In the genomic region with DNA sequence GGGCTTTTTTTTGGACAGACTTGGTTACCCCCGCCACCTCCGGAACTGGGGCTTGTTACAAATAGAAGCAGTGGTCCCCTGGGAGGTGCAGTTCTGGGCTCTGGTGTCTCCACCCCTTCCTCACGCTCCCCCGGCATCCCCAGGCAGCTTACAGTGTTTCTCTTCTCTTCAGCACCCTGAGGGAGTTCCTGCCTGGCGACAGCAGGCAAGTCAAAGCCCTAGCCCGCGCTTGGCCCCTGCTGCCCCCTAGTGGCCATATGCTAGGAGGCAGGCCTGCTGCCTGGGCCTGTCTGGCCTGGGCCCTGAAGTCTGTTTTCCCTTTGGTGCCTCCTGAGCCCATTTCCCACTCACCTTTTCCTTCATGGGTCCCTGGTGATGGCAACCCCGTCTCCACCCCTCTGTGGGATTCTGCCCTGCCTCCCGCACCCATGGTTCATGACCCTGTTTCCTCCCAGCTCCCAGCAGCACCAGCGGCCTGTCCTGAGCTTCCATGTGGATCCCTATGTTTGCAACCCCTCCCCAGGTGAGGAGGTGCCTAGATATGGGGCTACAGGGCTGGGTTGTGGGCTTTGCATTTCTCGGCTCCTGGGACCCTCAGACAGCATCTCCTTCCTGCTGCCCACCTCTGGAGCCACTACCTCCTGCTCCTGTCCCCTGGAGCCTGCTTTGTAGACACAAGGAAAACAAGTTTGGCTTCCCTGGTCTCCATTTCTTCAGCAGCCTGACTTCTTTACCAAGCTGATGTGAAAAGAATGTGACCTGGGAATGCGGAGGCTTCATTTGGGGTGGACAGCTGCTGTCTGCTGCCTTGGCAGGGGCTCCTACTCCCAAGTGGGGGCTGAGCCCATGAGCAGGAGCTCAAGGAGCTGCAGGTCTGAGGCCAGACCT, we compare ENCODE assay signal across 1 cellular context.
A peak's percentile ranks its signal among the peaks of the same experiment; 100 is the strongest.
TF ChIP-seq lines count a peak whose summit lies in the region.

No MANE protein-coding gene starts in this region.

TF ChIP-seq in GM12878, 131 proteins besides CTCF, POLR2A, EP300 and RAD21 (continued from another document and continues in another):
- TF ChIP-seq, protein P1, sequence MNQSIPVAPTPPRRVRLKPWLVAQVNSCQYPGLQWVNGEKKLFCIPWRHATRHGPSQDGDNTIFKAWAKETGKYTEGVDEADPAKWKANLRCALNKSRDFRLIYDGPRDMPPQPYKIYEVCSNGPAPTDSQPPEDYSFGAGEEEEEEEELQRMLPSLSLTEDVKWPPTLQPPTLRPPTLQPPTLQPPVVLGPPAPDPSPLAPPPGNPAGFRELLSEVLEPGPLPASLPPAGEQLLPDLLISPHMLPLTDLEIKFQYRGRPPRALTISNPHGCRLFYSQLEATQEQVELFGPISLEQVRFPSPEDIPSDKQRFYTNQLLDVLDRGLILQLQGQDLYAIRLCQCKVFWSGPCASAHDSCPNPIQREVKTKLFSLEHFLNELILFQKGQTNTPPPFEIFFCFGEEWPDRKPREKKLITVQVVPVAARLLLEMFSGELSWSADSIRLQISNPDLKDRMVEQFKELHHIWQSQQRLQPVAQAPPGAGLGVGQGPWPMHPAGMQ (IDR thresholded peaks at IDR 0.05; ENCODE audit: borderline replicate concordance), result no peak
- TF ChIP-seq KLF5 (IDR thresholded peaks at IDR 0.05; ENCODE audit: partially characterized antibody) (no peak), NKRF (conservative IDR thresholded peaks at IDR 0.05) (no peak; the same call in 1 of the 2 replicates), STAT3 (IDR thresholded peaks at IDR 0.05; ENCODE audit: low read depth, low read length) (no peak), MYB (IDR thresholded peaks at IDR 0.05; ENCODE audit: borderline replicate concordance, low read depth, low read length) (no peak), CBX5 (IDR thresholded peaks at IDR 0.05; ENCODE audit: low read depth) (no peak), DPF2 (IDR thresholded peaks at IDR 0.05) (peak; percentile 14; the same call in 1 of the 2 replicates), POU2F2 (IDR thresholded peaks at IDR 0.05; ENCODE audit: borderline replicate concordance, low read depth, low read length) (peak; percentile 84; the same call in 2 of the 3 replicates), CHD1 (IDR thresholded peaks at IDR 0.05; ENCODE audit: low read depth, low read length) (no peak), EZH2 (IDR thresholded peaks at IDR 0.05; ENCODE audit: borderline replicate concordance, control insufficient read depth, low read depth, low read length) (no peak), GATAD2B (conservative IDR thresholded peaks at IDR 0.05; ENCODE audit: low read depth) (0 out of 2 replicates have a peak, but pooled peaks have one; percentile 29), NFXL1 (IDR thresholded peaks at IDR 0.05; ENCODE audit: borderline replicate concordance) (no peak), STAT1 (conservative IDR thresholded peaks at IDR 0.05) (0 out of 2 replicates have a peak, but pooled peaks have one; percentile 20), CHD2 (IDR thresholded peaks at IDR 0.05; ENCODE audit: borderline replicate concordance, low read depth, low read length) (no peak), NFIC (IDR thresholded peaks at IDR 0.05; ENCODE audit: low read depth, low read length) (no peak; the same call in 1 of the 2 replicates), HDAC2 (IDR thresholded peaks at IDR 0.05) (no peak), RBBP5 (conservative IDR thresholded peaks at IDR 0.05) (no peak), TAF1 (IDR thresholded peaks at IDR 0.05; ENCODE audit: borderline replicate concordance, low read depth, low read length) (no peak), CUX1 (IDR thresholded peaks at IDR 0.05; ENCODE audit: insufficient replicate concordance, low read depth, low read length) (no peak), EED (IDR thresholded peaks at IDR 0.05; ENCODE audit: low read depth) (no peak; the same call in 1 of the 2 replicates), SMAD5 (IDR thresholded peaks at IDR 0.05; ENCODE audit: low read depth) (peak; percentile 38; the same call in 1 of the 2 replicates), SUZ12 (IDR thresholded peaks at IDR 0.05; ENCODE audit: unreplicated experiment) (no peak), E4F1 (IDR thresholded peaks at IDR 0.05; ENCODE audit: borderline replicate concordance, partially characterized antibody) (no peak), SREBF1 (IDR thresholded peaks at IDR 0.05; ENCODE audit: low read length) (no peak), FOXM1 (IDR thresholded peaks at IDR 0.05; ENCODE audit: low read depth, low read length) (no peak)
- TF ChIP-seq, protein P2, sequence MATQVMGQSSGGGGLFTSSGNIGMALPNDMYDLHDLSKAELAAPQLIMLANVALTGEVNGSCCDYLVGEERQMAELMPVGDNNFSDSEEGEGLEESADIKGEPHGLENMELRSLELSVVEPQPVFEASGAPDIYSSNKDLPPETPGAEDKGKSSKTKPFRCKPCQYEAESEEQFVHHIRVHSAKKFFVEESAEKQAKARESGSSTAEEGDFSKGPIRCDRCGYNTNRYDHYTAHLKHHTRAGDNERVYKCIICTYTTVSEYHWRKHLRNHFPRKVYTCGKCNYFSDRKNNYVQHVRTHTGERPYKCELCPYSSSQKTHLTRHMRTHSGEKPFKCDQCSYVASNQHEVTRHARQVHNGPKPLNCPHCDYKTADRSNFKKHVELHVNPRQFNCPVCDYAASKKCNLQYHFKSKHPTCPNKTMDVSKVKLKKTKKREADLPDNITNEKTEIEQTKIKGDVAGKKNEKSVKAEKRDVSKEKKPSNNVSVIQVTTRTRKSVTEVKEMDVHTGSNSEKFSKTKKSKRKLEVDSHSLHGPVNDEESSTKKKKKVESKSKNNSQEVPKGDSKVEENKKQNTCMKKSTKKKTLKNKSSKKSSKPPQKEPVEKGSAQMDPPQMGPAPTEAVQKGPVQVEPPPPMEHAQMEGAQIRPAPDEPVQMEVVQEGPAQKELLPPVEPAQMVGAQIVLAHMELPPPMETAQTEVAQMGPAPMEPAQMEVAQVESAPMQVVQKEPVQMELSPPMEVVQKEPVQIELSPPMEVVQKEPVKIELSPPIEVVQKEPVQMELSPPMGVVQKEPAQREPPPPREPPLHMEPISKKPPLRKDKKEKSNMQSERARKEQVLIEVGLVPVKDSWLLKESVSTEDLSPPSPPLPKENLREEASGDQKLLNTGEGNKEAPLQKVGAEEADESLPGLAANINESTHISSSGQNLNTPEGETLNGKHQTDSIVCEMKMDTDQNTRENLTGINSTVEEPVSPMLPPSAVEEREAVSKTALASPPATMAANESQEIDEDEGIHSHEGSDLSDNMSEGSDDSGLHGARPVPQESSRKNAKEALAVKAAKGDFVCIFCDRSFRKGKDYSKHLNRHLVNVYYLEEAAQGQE (IDR thresholded peaks at IDR 0.05; ENCODE audit: low read depth, low read length), result no peak
- TF ChIP-seq, protein P3, sequence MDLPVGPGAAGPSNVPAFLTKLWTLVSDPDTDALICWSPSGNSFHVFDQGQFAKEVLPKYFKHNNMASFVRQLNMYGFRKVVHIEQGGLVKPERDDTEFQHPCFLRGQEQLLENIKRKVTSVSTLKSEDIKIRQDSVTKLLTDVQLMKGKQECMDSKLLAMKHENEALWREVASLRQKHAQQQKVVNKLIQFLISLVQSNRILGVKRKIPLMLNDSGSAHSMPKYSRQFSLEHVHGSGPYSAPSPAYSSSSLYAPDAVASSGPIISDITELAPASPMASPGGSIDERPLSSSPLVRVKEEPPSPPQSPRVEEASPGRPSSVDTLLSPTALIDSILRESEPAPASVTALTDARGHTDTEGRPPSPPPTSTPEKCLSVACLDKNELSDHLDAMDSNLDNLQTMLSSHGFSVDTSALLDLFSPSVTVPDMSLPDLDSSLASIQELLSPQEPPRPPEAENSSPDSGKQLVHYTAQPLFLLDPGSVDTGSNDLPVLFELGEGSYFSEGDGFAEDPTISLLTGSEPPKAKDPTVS (IDR thresholded peaks at IDR 0.05; ENCODE audit: low read depth, low read length), result no peak
- TF ChIP-seq, protein P4, sequence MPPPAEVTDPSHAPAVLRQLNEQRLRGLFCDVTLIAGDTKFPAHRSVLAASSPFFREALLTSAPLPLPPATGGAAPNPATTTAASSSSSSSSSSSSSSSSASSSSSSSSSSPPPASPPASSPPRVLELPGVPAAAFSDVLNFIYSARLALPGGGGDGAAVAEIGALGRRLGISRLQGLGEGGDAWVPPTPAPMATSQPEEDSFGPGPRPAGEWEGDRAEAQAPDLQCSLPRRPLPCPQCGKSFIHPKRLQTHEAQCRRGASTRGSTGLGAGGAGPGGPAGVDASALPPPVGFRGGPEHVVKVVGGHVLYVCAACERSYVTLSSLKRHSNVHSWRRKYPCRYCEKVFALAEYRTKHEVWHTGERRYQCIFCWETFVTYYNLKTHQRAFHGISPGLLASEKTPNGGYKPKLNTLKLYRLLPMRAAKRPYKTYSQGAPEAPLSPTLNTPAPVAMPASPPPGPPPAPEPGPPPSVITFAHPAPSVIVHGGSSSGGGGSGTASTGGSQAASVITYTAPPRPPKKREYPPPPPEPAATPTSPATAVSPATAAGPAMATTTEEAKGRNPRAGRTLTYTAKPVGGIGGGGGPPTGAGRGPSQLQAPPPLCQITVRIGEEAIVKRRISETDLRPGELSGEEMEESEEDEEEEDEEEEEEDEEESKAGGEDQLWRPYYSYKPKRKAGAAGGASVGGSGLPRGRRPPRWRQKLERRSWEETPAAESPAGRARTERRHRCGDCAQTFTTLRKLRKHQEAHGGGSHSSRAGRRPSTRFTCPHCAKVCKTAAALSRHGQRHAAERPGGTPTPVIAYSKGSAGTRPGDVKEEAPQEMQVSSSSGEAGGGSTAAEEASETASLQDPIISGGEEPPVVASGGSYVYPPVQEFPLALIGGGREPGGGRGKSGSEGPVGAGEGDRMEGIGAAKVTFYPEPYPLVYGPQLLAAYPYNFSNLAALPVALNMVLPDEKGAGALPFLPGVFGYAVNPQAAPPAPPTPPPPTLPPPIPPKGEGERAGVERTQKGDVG (CRISPR knock-in tag; IDR thresholded peaks at IDR 0.05), result no peak
- TF ChIP-seq, protein P5, sequence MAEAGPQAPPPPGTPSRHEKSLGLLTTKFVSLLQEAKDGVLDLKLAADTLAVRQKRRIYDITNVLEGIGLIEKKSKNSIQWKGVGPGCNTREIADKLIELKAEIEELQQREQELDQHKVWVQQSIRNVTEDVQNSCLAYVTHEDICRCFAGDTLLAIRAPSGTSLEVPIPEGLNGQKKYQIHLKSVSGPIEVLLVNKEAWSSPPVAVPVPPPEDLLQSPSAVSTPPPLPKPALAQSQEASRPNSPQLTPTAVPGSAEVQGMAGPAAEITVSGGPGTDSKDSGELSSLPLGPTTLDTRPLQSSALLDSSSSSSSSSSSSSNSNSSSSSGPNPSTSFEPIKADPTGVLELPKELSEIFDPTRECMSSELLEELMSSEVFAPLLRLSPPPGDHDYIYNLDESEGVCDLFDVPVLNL (IDR thresholded peaks at IDR 0.05; ENCODE audit: low read depth, low read length), result 0 out of 2 replicates have a peak, but pooled peaks have one; percentile 33
